Comparison of ENCODE assay signal across 3 cellular contexts in the genomic region with DNA sequence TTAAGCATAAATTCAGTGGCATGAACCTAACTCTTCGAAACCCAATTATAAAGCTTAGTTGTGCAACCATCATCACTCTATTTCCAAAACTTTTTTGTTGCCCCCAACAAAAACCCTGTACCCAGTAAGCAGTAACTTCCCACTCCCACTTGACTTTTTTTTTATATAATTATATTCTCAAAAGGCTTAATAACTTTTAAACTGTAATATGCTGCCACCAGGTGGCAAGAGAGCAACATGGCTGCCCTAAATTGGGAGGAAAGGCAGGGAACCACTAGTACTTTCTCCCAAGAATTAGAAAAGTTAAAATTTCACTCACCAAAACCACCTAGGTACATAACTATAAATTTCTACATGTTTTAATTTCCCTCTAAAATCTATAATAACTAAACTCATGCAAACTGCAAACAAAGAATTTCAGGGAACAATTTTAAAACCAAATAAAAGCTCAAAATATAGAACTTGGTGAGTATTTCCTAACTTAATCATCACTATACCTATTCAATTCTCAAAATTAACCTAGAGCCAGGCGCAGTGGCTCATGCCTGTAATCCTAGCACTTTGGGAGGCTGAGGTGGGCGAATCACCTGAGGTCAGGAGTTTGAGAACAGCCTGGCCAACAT.
A peak's percentile ranks its signal among the peaks of the same experiment; 100 is the strongest.
TF ChIP-seq lines count a peak whose summit lies in the region.

No MANE protein-coding gene starts in this region.

TF ChIP-seq in IMR-90, 13 proteins besides CTCF, POLR2A, EP300 and RAD21:
- TF ChIP-seq SMC3 (IDR thresholded peaks at IDR 0.05; ENCODE audit: low read depth, low read length), result peak; percentile 80
- no peak for TF ChIP-seq RCOR1 (IDR thresholded peaks at IDR 0.05; ENCODE audit: insufficient replicate concordance, low read length)
TF ChIP-seq in IMR-90: peak in this region for 1.

TF ChIP-seq in endothelial cell of umbilical vein, 7 proteins besides CTCF, POLR2A, EP300 and RAD21:
- no peak for TF ChIP-seq JUN (IDR thresholded peaks at IDR 0.05; ENCODE audit: borderline replicate concordance, insufficient read depth, insufficient read length, low read depth)
- no peak for TF ChIP-seq MYC (IDR thresholded peaks at IDR 0.05; ENCODE audit: low read depth, low read length)
- TF ChIP-seq GATA2 (IDR thresholded peaks at IDR 0.05; ENCODE audit: insufficient read depth, insufficient read length, low read depth, low read length), result no peak
- no peak for TF ChIP-seq POLR2AphosphoS5 (IDR thresholded peaks at IDR 0.05; ENCODE audit: insufficient read depth, low read depth, low read length)
- no peak for TF ChIP-seq EZH2 (IDR thresholded peaks at IDR 0.05; ENCODE audit: borderline replicate concordance, low read depth, low read length, severe bottlenecking)
- no peak for TF ChIP-seq FOS (IDR thresholded peaks at IDR 0.05; ENCODE audit: borderline replicate concordance, insufficient read depth, low read length)
- TF ChIP-seq, protein P1, sequence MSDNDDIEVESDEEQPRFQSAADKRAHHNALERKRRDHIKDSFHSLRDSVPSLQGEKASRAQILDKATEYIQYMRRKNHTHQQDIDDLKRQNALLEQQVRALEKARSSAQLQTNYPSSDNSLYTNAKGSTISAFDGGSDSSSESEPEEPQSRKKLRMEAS (IDR thresholded peaks at IDR 0.05; ENCODE audit: insufficient read depth, insufficient read length), result no peak

TF ChIP-seq in neural cell, 6 proteins besides CTCF, POLR2A, EP300 and RAD21:
- TF ChIP-seq MXI1 (conservative IDR thresholded peaks at IDR 0.05; ENCODE audit: poor library complexity, severe bottlenecking), result no peak
- peak; percentile 67 for TF ChIP-seq SMC3 (conservative IDR thresholded peaks at IDR 0.05; ENCODE audit: poor library complexity)
